Comparison of ENCODE assay signal across 8 cellular contexts in genomic region chr13:75687145-75687763, GRCh38. TPM values are rescaled to one million over a fixed set of nuclear protein-coding genes. Genes with fewer than 3 reads are reported as not detected.
DNase-seq lines count a peak whose midpoint lies in the region; ATAC-seq, FAIRE-seq and TF ChIP-seq lines count a peak whose summit lies in the region.

No MANE protein-coding gene starts in this region.

- FAIRE-seq in H54 (lab: Jason Lieb, UNC): no peak

- TF ChIP-seq CTCF in DND-41 (IDR thresholded peaks at IDR 0.05; ENCODE audit: borderline replicate concordance, extremely low read depth, low read length, poor library complexity, severe bottlenecking) (peak; percentile 42), brain (conservative IDR thresholded peaks at IDR 0.05) (peak; percentile 39 to 62), mesothelial cell of epicardium (IDR thresholded peaks at IDR 0.05; ENCODE audit: unreplicated experiment) (peak; percentile 64)

- peaks cover 7% of the 10 kb centered on the region for H3K36me3 Mint-ChIP-seq in brain
- H3K36me3 Mint-ChIP-seq in mesothelial cell of epicardium: peaks cover 6% of the 10 kb centered on the region

- no peak for DNase-seq in DND-41
- DNase-seq in M059J (ENCODE audit: low read depth): peak; percentile 47
- DNase-seq in mesothelial cell of epicardium (ENCODE audit: low spot score in 2 of 2, unreplicated experiment in 2 of 2): no peak
- DNase-seq in NCI-H2081 treated with DMSO at 0.1 percent for 48 hours (lab: John Stamatoyannopoulos, UW): no peak
- no peak for DNase-seq in DMS79 treated with DMSO at 0.1 percent for 48 hours (lab: John Stamatoyannopoulos, UW)
- no peak for DNase-seq in H54 (ENCODE audit: insufficient read length, low spot score)

- H3K9ac ChIP-seq in DND-41 (ENCODE audit: low read depth, low read length): no peak overlapping the region

- H3K27me3 Mint-ChIP-seq in brain: no peaks in the 10 kb centered on the region
- H3K27me3 Mint-ChIP-seq in mesothelial cell of epicardium (ENCODE audit: low read depth): no peaks in the 10 kb centered on the region

- no peak overlapping the region for H3K4me3 Mint-ChIP-seq in brain
- H3K4me3 Mint-ChIP-seq in mesothelial cell of epicardium: no peak overlapping the region

- H3K9me3 Mint-ChIP-seq in brain (peaks cover 0 to 2% (median 0%) of the 10 kb centered on the region in 5 experiments), mesothelial cell of epicardium (peaks cover 5% of the 10 kb centered on the region)

- no peak overlapping the region for H3K27ac Mint-ChIP-seq in brain
- no peak overlapping the region for H3K27ac Mint-ChIP-seq in mesothelial cell of epicardium

- no peaks in the 10 kb centered on the region for H3K4me1 ChIP-seq in DND-41 (ENCODE audit: insufficient read depth, low read length)

- H3K4me1 Mint-ChIP-seq in brain (no peaks in the 10 kb centered on the region), mesothelial cell of epicardium (peaks cover 21% of the 10 kb centered on the region)

- H4K20me1 ChIP-seq in DND-41 (ENCODE audit: insufficient read depth, low read length): no peaks in the 10 kb centered on the region

- ATAC-seq in DND-41 (ENCODE audit: insufficient read depth, low read depth) (no peak; the same call in 2 of the 3 replicates), HG03439 (IDR thresholded peaks at IDR 0.05; ENCODE audit: unreplicated experiment) (no peak)

- no peak overlapping the region for H3K27ac ChIP-seq in DND-41 (ENCODE audit: low read length)

- H3K36me3 ChIP-seq in DND-41 (ENCODE audit: insufficient read depth, low read length): no peaks in the 10 kb centered on the region

- H2AFZ ChIP-seq in DND-41 (ENCODE audit: low read depth, low read length): no peak overlapping the region

- H3K4me2 ChIP-seq in DND-41 (ENCODE audit: insufficient read depth, low read length): no peak overlapping the region

- no peak for TF ChIP-seq POLR2A in H54 (IDR thresholded peaks at IDR 0.05; ENCODE audit: low read depth, low read length)

- no peaks in the 10 kb centered on the region for H3K9me3 ChIP-seq in DND-41 (ENCODE audit: insufficient read depth, low read length, severe bottlenecking)

- no peaks in the 10 kb centered on the region for H3K79me2 ChIP-seq in DND-41 (ENCODE audit: insufficient read depth, low read length)

- no peaks in the 10 kb centered on the region for H3K27me3 ChIP-seq in DND-41 (ENCODE audit: insufficient read depth, low read length, poor library complexity)

- H3K4me3 ChIP-seq in DND-41 (ENCODE audit: low read depth in 1 of 2, low read length in 2 of 2): no peak overlapping the region

RNA-seq across cellular contexts. Expression of gene LMO7, which starts 51.1 kb away (rescaled TPM):
- total RNA-seq in M059J (2014; rRNA removed; shearing (Covaris generic)): 66.3 and 109 TPM in 2 replicates
- 23.1 TPM for polyA plus RNA-seq in brain (ENCODE audit: insufficient read depth, low read depth, low replicate concordance)
- total RNA-seq in mesothelial cell of epicardium: 52.5 to 60.8 TPM (median 53.8 TPM) in 3 replicates
